In genomic region chr14:50530358-50530757, GRCh38 we compare ENCODE assay signal across 1 cellular context.
TF ChIP-seq lines count a peak whose summit lies in the region.

No MANE protein-coding gene starts in this region.

TF ChIP-seq in HepG2, 621 proteins besides CTCF, POLR2A, EP300 and RAD21:
- no peak for TF ChIP-seq ZBTB21 (CRISPR knock-in tag; IDR thresholded peaks at IDR 0.05)
